Comparison of ENCODE assay signal across 2 cellular contexts in the genomic region with DNA sequence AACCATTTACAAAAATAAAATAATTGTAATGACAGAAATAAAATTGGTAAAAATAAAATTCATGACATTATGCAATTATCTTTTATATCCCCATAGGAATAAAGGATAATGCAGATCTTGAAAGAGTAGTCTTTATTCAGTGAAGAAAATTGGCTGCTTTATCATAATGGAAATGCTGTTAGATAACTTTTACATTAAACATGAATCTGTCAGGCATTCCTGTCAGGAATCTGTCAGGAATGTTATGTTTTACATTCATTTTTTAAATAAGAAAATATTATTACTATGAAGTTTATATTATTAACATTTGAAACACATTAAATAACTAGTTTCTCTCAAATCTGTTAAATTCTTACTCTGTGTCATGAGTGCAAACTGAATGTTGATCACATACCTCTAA.
TF ChIP-seq lines count a peak whose summit lies in the region.

No MANE protein-coding gene starts in this region.

TF ChIP-seq in HCT116, 20 proteins besides CTCF, POLR2A, EP300 and RAD21 (continued from another document):
- TF ChIP-seq, protein P1, sequence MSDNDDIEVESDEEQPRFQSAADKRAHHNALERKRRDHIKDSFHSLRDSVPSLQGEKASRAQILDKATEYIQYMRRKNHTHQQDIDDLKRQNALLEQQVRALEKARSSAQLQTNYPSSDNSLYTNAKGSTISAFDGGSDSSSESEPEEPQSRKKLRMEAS (IDR thresholded peaks at IDR 0.05): no peak
- TF ChIP-seq EZH2 (IDR thresholded peaks at IDR 0.05) (no peak), SP1 (IDR thresholded peaks at IDR 0.05; ENCODE audit: low read depth) (no peak), ELF1 (IDR thresholded peaks at IDR 0.05; ENCODE audit: borderline replicate concordance, low read depth) (no peak), ZNF274 (IDR thresholded peaks at IDR 0.05; ENCODE audit: low read depth, low read length) (no peak), SRF (IDR thresholded peaks at IDR 0.05; ENCODE audit: low read depth) (no peak), CEBPB (IDR thresholded peaks at IDR 0.05; ENCODE audit: low read depth) (no peak), ZFX (IDR thresholded peaks at IDR 0.05) (no peak), POLR2AphosphoS5 (IDR thresholded peaks at IDR 0.05; ENCODE audit: low read depth, low read length) (no peak), JUND (IDR thresholded peaks at IDR 0.05) (no peak)
- TF ChIP-seq, protein P2, sequence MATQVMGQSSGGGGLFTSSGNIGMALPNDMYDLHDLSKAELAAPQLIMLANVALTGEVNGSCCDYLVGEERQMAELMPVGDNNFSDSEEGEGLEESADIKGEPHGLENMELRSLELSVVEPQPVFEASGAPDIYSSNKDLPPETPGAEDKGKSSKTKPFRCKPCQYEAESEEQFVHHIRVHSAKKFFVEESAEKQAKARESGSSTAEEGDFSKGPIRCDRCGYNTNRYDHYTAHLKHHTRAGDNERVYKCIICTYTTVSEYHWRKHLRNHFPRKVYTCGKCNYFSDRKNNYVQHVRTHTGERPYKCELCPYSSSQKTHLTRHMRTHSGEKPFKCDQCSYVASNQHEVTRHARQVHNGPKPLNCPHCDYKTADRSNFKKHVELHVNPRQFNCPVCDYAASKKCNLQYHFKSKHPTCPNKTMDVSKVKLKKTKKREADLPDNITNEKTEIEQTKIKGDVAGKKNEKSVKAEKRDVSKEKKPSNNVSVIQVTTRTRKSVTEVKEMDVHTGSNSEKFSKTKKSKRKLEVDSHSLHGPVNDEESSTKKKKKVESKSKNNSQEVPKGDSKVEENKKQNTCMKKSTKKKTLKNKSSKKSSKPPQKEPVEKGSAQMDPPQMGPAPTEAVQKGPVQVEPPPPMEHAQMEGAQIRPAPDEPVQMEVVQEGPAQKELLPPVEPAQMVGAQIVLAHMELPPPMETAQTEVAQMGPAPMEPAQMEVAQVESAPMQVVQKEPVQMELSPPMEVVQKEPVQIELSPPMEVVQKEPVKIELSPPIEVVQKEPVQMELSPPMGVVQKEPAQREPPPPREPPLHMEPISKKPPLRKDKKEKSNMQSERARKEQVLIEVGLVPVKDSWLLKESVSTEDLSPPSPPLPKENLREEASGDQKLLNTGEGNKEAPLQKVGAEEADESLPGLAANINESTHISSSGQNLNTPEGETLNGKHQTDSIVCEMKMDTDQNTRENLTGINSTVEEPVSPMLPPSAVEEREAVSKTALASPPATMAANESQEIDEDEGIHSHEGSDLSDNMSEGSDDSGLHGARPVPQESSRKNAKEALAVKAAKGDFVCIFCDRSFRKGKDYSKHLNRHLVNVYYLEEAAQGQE (IDR thresholded peaks at IDR 0.05; ENCODE audit: low read depth): no peak
- TF ChIP-seq, protein P3, sequence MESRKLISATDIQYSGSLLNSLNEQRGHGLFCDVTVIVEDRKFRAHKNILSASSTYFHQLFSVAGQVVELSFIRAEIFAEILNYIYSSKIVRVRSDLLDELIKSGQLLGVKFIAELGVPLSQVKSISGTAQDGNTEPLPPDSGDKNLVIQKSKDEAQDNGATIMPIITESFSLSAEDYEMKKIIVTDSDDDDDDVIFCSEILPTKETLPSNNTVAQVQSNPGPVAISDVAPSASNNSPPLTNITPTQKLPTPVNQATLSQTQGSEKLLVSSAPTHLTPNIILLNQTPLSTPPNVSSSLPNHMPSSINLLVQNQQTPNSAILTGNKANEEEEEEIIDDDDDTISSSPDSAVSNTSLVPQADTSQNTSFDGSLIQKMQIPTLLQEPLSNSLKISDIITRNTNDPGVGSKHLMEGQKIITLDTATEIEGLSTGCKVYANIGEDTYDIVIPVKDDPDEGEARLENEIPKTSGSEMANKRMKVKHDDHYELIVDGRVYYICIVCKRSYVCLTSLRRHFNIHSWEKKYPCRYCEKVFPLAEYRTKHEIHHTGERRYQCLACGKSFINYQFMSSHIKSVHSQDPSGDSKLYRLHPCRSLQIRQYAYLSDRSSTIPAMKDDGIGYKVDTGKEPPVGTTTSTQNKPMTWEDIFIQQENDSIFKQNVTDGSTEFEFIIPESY (IDR thresholded peaks at IDR 0.05; ENCODE audit: extremely low read depth, insufficient replicate concordance, low read length): no peak

TF ChIP-seq in neural cell, 6 proteins besides CTCF, POLR2A, EP300 and RAD21:
- TF ChIP-seq, protein P2 (IDR thresholded peaks at IDR 0.05; ENCODE audit: borderline replicate concordance): peak; percentile 98
- TF ChIP-seq POLR2AphosphoS5 (IDR thresholded peaks at IDR 0.05) (peak; percentile 57), EZH2 (IDR thresholded peaks at IDR 0.05; ENCODE audit: borderline replicate concordance, insufficient read depth, low read length, poor library complexity, severe bottlenecking) (no peak)
